In genomic region chr18:23373564-23373963, GRCh38 we compare ENCODE assay signal across 23 cellular contexts.
"Had no signal": no experiment of that assay in that cellular context is flagged by ENCODE, and none has a peak within 500 bp of the region (broad histone marks: within the 10 kb centered on the region; RNA-seq: fewer than 3 reads in every experiment).

No MANE protein-coding gene starts in this region.

- H3K4me3 ChIP-seq: left ventricle myocardium inferior, lung, mucosa of descending colon, ovary, right atrium auricular region, right lobe of liver, smooth muscle cell, tibial nerve, upper lobe of left lung had no signal

- H3K9me3 ChIP-seq: left ventricle myocardium inferior, mucosa of descending colon, ovary, right atrium auricular region, right lobe of liver, tibial nerve, upper lobe of left lung had no signal

- H3K27ac ChIP-seq: left ventricle myocardium inferior, ovary, right atrium auricular region, right lobe of liver, tibial nerve, upper lobe of left lung had no signal

- H3K36me3 ChIP-seq: left ventricle myocardium inferior, ovary, right atrium auricular region, right lobe of liver, tibial nerve, upper lobe of left lung had no signal

- H3K36me3 Mint-ChIP-seq: natural killer cell treated with Interleukin-12 subunit alpha and Interleukin-12 subunit beta and Interleukin-15 and Interleukin-18, amount 100 ng/mL, for 72 hours had no signal

- ATAC-seq: mucosa of descending colon; naive thymus-derived CD4-positive, alpha-beta T cell; natural killer cell treated with Interleukin-12 subunit alpha and Interleukin-12 subunit beta and Interleukin-15 and Interleukin-18, amount 100 ng/mL, for 72 hours; right lobe of liver; stimulated activated memory B cell treated with anti-CD40 and anti-IgM and Interleukin-4, amounts not matched to agents 10 μg/mL and 1 μg/mL and 100 μg/mL, for 72 hours; stimulated activated naive CD8-positive, alpha-beta T cell treated with anti-CD3 and anti-CD28 coated beads, Interleukin-15, amount 100 ng/mL, for 72 hours had no signal

- H3K27me3 Mint-ChIP-seq: naive thymus-derived CD4-positive, alpha-beta T cell; natural killer cell treated with Interleukin-12 subunit alpha and Interleukin-12 subunit beta and Interleukin-15 and Interleukin-18, amount 100 ng/mL, for 72 hours; progenitor cell of endocrine pancreas; stimulated activated memory B cell treated with anti-CD40 and anti-IgM and Interleukin-4, amounts not matched to agents 10 μg/mL and 1 μg/mL and 100 μg/mL, for 72 hours; stimulated activated naive CD8-positive, alpha-beta T cell treated with anti-CD3 and anti-CD28 coated beads, Interleukin-15, amount 100 ng/mL, for 72 hours had no signal

- H3K4me3 Mint-ChIP-seq: naive thymus-derived CD4-positive, alpha-beta T cell; natural killer cell treated with Interleukin-12 subunit alpha and Interleukin-12 subunit beta and Interleukin-15 and Interleukin-18, amount 100 ng/mL, for 72 hours; stimulated activated memory B cell treated with anti-CD40 and anti-IgM and Interleukin-4, amounts not matched to agents 10 μg/mL and 1 μg/mL and 100 μg/mL, for 72 hours; stimulated activated naive CD8-positive, alpha-beta T cell treated with anti-CD3 and anti-CD28 coated beads, Interleukin-15, amount 100 ng/mL, for 72 hours had no signal

- DNase-seq: hypothalamus; islet precursor cell; left ventricle myocardium inferior; midbrain; mucosa of descending colon; naive thymus-derived CD4-positive, alpha-beta T cell; ovary; right lobe of liver; stimulated activated CD4-positive, alpha-beta T cell treated with anti-CD3 and anti-CD28 coated beads, Interleukin-1b, Interleukin-23, amount 100 ng/mL, for 48 hours; stimulated activated CD4-positive, alpha-beta T cell treated with anti-CD3 and anti-CD28 coated beads, Interleukin-2, amount 100 ng/mL, for 48 hours; stimulated activated CD4-positive, alpha-beta T cell treated with anti-CD3 and anti-CD28 coated beads, Interleukin-4, amount 100 ng/mL, for 4 hours; stimulated activated CD8-positive, alpha-beta memory T cell treated with anti-CD3 and anti-CD28 coated beads, Interleukin-4, amount 100 ng/mL, for 48 hours; stimulated activated naive CD4-positive, alpha-beta T cell treated with Interleukin-2 at 50 U/mL for 16 hours; stimulated activated naive CD8-positive, alpha-beta T cell treated with anti-CD3 and anti-CD28 coated beads, Interleukin-15, amount 100 ng/mL, for 72 hours; substantia nigra; upper lobe of left lung had no signal

- H3K9me3 Mint-ChIP-seq: naive thymus-derived CD4-positive, alpha-beta T cell; natural killer cell treated with Interleukin-12 subunit alpha and Interleukin-12 subunit beta and Interleukin-15 and Interleukin-18, amount 100 ng/mL, for 72 hours; stimulated activated memory B cell treated with anti-CD40 and anti-IgM and Interleukin-4, amounts not matched to agents 10 μg/mL and 1 μg/mL and 100 μg/mL, for 72 hours; stimulated activated naive CD8-positive, alpha-beta T cell treated with anti-CD3 and anti-CD28 coated beads, Interleukin-15, amount 100 ng/mL, for 72 hours had no signal

- H3K27me3 ChIP-seq: ovary, right atrium auricular region, right lobe of liver, tibial nerve, upper lobe of left lung had no signal

- H3K27ac Mint-ChIP-seq: naive thymus-derived CD4-positive, alpha-beta T cell; natural killer cell treated with Interleukin-12 subunit alpha and Interleukin-12 subunit beta and Interleukin-15 and Interleukin-18, amount 100 ng/mL, for 72 hours; progenitor cell of endocrine pancreas; stimulated activated memory B cell treated with anti-CD40 and anti-IgM and Interleukin-4, amounts not matched to agents 10 μg/mL and 1 μg/mL and 100 μg/mL, for 72 hours; stimulated activated naive CD8-positive, alpha-beta T cell treated with anti-CD3 and anti-CD28 coated beads, Interleukin-15, amount 100 ng/mL, for 72 hours had no signal
